24 cellular contexts compared by ENCODE assay signal in the genomic region with DNA sequence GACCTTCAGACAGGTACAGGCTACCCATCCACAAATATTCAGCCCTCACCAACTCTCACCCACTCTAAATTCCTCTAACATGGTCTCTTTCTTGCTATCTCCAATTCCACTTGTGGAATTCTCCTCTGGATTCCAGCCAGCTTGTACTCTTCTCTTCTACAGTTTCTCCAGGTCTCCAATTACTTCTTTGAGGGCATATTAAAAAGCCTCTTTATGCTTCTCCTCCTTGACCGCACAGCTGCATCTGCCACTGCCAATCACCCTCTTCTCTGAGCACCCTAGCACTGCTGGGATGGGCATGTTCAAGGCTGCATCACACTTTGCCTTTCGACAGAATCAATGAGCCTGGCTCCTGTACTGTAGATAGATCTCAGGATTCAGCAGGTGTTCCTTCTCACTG.
DNase-seq lines count a peak whose midpoint lies in the region; ATAC-seq and TF ChIP-seq lines count a peak whose summit lies in the region.
"Had no signal": no experiment of that assay in that cellular context is flagged by ENCODE, and none has a peak within 500 bp of the region (broad histone marks: within the 10 kb centered on the region; RNA-seq: fewer than 3 reads in every experiment).

No MANE protein-coding gene starts in this region.

- no peaks in the 10 kb centered on the region for H3F3A ChIP-seq in neural progenitor cell (ENCODE audit: low read depth)

- no peaks in the 10 kb centered on the region for H3K79me2 ChIP-seq in mammary epithelial cell (ENCODE audit: insufficient read depth, low read length)
- no peaks in the 10 kb centered on the region for H3K79me2 ChIP-seq in neural progenitor cell (ENCODE audit: low read depth)

- dilution Hi-C loops in mammary epithelial cell (cut with HindIII; ENCODE audit: low sequenced_read_pairs), result no loop called here

- no peak overlapping the region for H2AFZ ChIP-seq in mammary epithelial cell (ENCODE audit: low read depth, low read length)
- no peak overlapping the region for H2AFZ ChIP-seq in neural progenitor cell (replicated peaks)

- no peaks in the 10 kb centered on the region for H3K27me3 Mint-ChIP-seq in chondrocyte (ENCODE audit: low read depth)
- H3K27me3 Mint-ChIP-seq in neural progenitor cell (ENCODE audit: insufficient read depth, low read depth), result peaks cover 5% of the 10 kb centered on the region

- no peaks in the 10 kb centered on the region for H3K9me3 ChIP-seq in breast epithelium
- H3K9me3 ChIP-seq in mammary epithelial cell (replicated peaks; ENCODE audit: insufficient read depth, low read length), result no peaks in the 10 kb centered on the region
- no peaks in the 10 kb centered on the region for H3K9me3 ChIP-seq in neural progenitor cell (ENCODE audit: low read depth)
- no peaks in the 10 kb centered on the region for H3K9me3 ChIP-seq in upper lobe of right lung
- H3K9me3 ChIP-seq in spleen, result no peaks in the 10 kb centered on the region
- H3K9me3 ChIP-seq: BE2C, Caco-2 had no signal

- H4K20me1 ChIP-seq in mammary epithelial cell (ENCODE audit: insufficient read depth, low read length), result no peaks in the 10 kb centered on the region
- H4K20me1 ChIP-seq in neural progenitor cell (ENCODE audit: low read depth), result no peaks in the 10 kb centered on the region

- in situ Hi-C loops in mammary epithelial cell (cut with MboI; ENCODE audit: low sequenced_read_pairs in 2 of 2), result loop anchor here in 1 of 2 donors (25.0 kb wide), 1 partner anchor 215 kb away; no protein-coding TSS in a partner anchor

- WGBS in mammary epithelial cell (ENCODE audit: low coverage, missing lambda C conversion rate), result 33% methylated on average over 2 of the region's 2 CpGs
- 88 to 93% (median 92%) methylated on average over 2 of the region's 2 CpGs for WGBS in spleen, 5 donors

- ATAC-seq in upper lobe of right lung, result no peak
- ATAC-seq: activated T-cell treated with anti-CD3 and anti-CD28 coated beads, Interleukin-2, amount 50 U/mL, for 72 hours; K562 had no signal

- TF ChIP-seq POLR2A in breast epithelium (IDR thresholded peaks at IDR 0.05) (no peak), spleen (IDR thresholded peaks at IDR 0.05) (no peak)

- TF ChIP-seq CTCF in breast epithelium (IDR thresholded peaks at IDR 0.05) (no peak), mammary epithelial cell (conservative IDR thresholded peaks at IDR 0.05 in 1 of 2, IDR thresholded peaks at IDR 0.05 in 1 of 2; ENCODE audit: extremely low read depth in 1 of 2, insufficient read depth in 1 of 2, low read depth in 1 of 2, low read length in 2 of 2) (no peak), chondrocyte (IDR thresholded peaks at IDR 0.05) (no peak), neural progenitor cell (IDR thresholded peaks at IDR 0.05) (no peak), upper lobe of right lung (IDR thresholded peaks at IDR 0.05) (no peak), spleen (IDR thresholded peaks at IDR 0.05 in 8 of 11, conservative IDR thresholded peaks at IDR 0.05 in 3 of 11) (no peak)

- H3K36me3 ChIP-seq in breast epithelium (no peaks in the 10 kb centered on the region), mammary epithelial cell (ENCODE audit: insufficient read depth, low read length) (no peaks in the 10 kb centered on the region), neural progenitor cell (no peaks in the 10 kb centered on the region), upper lobe of right lung (no peaks in the 10 kb centered on the region), spleen (no peaks in the 10 kb centered on the region)
- H3K36me3 ChIP-seq: BE2C had no signal

- no peaks in the 10 kb centered on the region for H3K27me3 ChIP-seq in breast epithelium
- peaks cover 2% of the 10 kb centered on the region for H3K27me3 ChIP-seq in mammary epithelial cell (ENCODE audit: insufficient read depth, low read length)
- no peaks in the 10 kb centered on the region for H3K27me3 ChIP-seq in neural progenitor cell
- H3K27me3 ChIP-seq in upper lobe of right lung, result no peaks in the 10 kb centered on the region
- no peaks in the 10 kb centered on the region for H3K27me3 ChIP-seq in spleen (replicated peaks in 1 of 7)
- H3K27me3 ChIP-seq: BE2C had no signal

- peak overlapping the region; percentile 68 for H3K27ac Mint-ChIP-seq in chondrocyte (ENCODE audit: unreplicated experiment)
- H3K27ac Mint-ChIP-seq in neural progenitor cell, result peak overlapping the region; percentile 22
- H3K27ac Mint-ChIP-seq: activated naive CD4-positive, alpha-beta T cell treated with anti-CD3 and anti-CD28 coated beads, Interleukin-2, amount 50 U/mL, for 24 hours; activated T-cell treated with anti-CD3 and anti-CD28 coated beads, Interleukin-2, amount 50 U/mL, for 72 hours; type B pancreatic cell had no signal

- DNase-seq in breast epithelium (ENCODE audit: low spot score in 2 of 2) (no peak), mammary epithelial cell (no peak), chondrocyte (ENCODE audit: low spot score) (no peak), neural progenitor cell (ENCODE audit: low spot score) (no peak), upper lobe of right lung (no peak), spleen (no peak), NCI-H128 (lab: John Stamatoyannopoulos, UW; ENCODE audit: unreplicated experiment) (no peak), DMS 273 (lab: John Stamatoyannopoulos, UW; ENCODE audit: unreplicated experiment) (no peak)
- DNase-seq: activated CD4-positive, CD25-positive, alpha-beta regulatory T cell treated with anti-CD3 and anti-CD28 coated beads, Interleukin-2, amount 50 U/mL, for 72 hours; activated T-cell treated with anti-CD3 and anti-CD28 coated beads, Interleukin-2, amount 50 U/mL, for 72 hours; BE2C; Caco-2; cortex of kidney; EL; glutamatergic neuron; MV-4-11; NCI-H2029; NCI-H510A treated with DMSO at 0.1 percent for 48 hours; stimulated activated naive CD4-positive, alpha-beta T cell treated with Interleukin-2 at 50 U/mL for 16 hours; T-helper 9 cell had no signal

- H3K36me3 Mint-ChIP-seq in chondrocyte (ENCODE audit: low read depth) (peaks cover 2% of the 10 kb centered on the region), neural progenitor cell (peaks cover 3% of the 10 kb centered on the region)
- H3K36me3 Mint-ChIP-seq: type B pancreatic cell had no signal

- no TSS peak for BruUV-seq in mammary epithelial cell (replicated peaks; lab: Mats Ljungman, UMichigan)

- H3K9me3 Mint-ChIP-seq in chondrocyte (ENCODE audit: low read depth), result peaks cover 4% of the 10 kb centered on the region
- H3K9me3 Mint-ChIP-seq in neural progenitor cell, result peaks cover 6% of the 10 kb centered on the region
- H3K9me3 Mint-ChIP-seq: activated T-cell treated with anti-CD3 and anti-CD28 coated beads, Interleukin-2, amount 50 U/mL, for 72 hours; type B pancreatic cell had no signal

- H3K4me1 ChIP-seq in breast epithelium, result peaks cover 0 to 4% of the 10 kb centered on the region in 2 donors
- H3K4me1 ChIP-seq in mammary epithelial cell (ENCODE audit: insufficient read depth, low read length), result no peaks in the 10 kb centered on the region
- H3K4me1 ChIP-seq in neural progenitor cell, result no peaks in the 10 kb centered on the region
- peaks cover 8% of the 10 kb centered on the region for H3K4me1 ChIP-seq in upper lobe of right lung
- peaks cover 0 to 15% (median 1%) of the 10 kb centered on the region in 6 donors for H3K4me1 ChIP-seq in spleen
- H3K4me1 ChIP-seq: Caco-2 had no signal

- no peak overlapping the region for H3K4me3 ChIP-seq in breast epithelium
- no peak overlapping the region for H3K4me3 ChIP-seq in mammary epithelial cell (replicated peaks in 1 of 3; ENCODE audit: insufficient read depth in 1 of 3, low read depth in 2 of 3, low read length in 3 of 3)
- no peak overlapping the region for H3K4me3 ChIP-seq in neural progenitor cell
- no peak overlapping the region for H3K4me3 ChIP-seq in upper lobe of right lung
- H3K4me3 ChIP-seq in spleen, result no peak overlapping the region
- H3K4me3 ChIP-seq: K562, lung had no signal

- H3K4me3 Mint-ChIP-seq in chondrocyte (ENCODE audit: unreplicated experiment) (no peak overlapping the region), neural progenitor cell (no peak overlapping the region)
- H3K4me3 Mint-ChIP-seq: activated naive CD4-positive, alpha-beta T cell treated with anti-CD3 and anti-CD28 coated beads, Interleukin-2, amount 50 U/mL, for 24 hours; activated T-cell treated with anti-CD3 and anti-CD28 coated beads, Interleukin-2, amount 50 U/mL, for 72 hours; type B pancreatic cell had no signal

- intact Hi-C loops in breast epithelium (cut with DNase I; ENCODE audit: low total_unique reads), result no loop called here
- intact Hi-C loops in mammary epithelial cell (cut with micrococcal nuclease), result no loop called here
- intact Hi-C loops in upper lobe of right lung (cut with DNase I), result no loop called here
- intact Hi-C loops in spleen (cut with DNase I; ENCODE audit: low total_unique reads), result no loop called here

- H3K4me2 ChIP-seq in mammary epithelial cell (ENCODE audit: insufficient read depth, low read depth, low read length), result no peak overlapping the region
- no peak overlapping the region for H3K4me2 ChIP-seq in neural progenitor cell

- H3K27ac ChIP-seq in breast epithelium, result peak overlapping the region; percentile 76 to 89
- H3K27ac ChIP-seq in mammary epithelial cell (ENCODE audit: insufficient read depth, low read depth, low read length), result no peak overlapping the region
- no peak overlapping the region for H3K27ac ChIP-seq in neural progenitor cell
- peak overlapping the region; percentile 36 for H3K27ac ChIP-seq in upper lobe of right lung
- no peak overlapping the region for H3K27ac ChIP-seq in spleen

- no peak overlapping the region for H3K9ac ChIP-seq in mammary epithelial cell (ENCODE audit: insufficient read depth, low read length)
- no peak overlapping the region for H3K9ac ChIP-seq in neural progenitor cell

- peaks cover 42% of the 10 kb centered on the region for H3K4me1 Mint-ChIP-seq in chondrocyte (ENCODE audit: low read depth)
- peaks cover 18% of the 10 kb centered on the region for H3K4me1 Mint-ChIP-seq in neural progenitor cell
- H3K4me1 Mint-ChIP-seq: activated naive CD4-positive, alpha-beta T cell treated with anti-CD3 and anti-CD28 coated beads, Interleukin-2, amount 50 U/mL, for 24 hours had no signal

- CTCF ChIA-PET in mammary epithelial cell (lab: Charles Lee; ENCODE audit: low non-redundant PET), result no interaction called here

Comparison
In these comparisons a context has a peak if more than half of its experiments do, and no peak if none do; other contexts are left out.
1. H3K27ac ChIP-seq: peak in breast epithelium (2 of 2) and upper lobe of right lung (single experiment); none in mammary epithelial cell (single experiment), neural progenitor cell (single experiment) and spleen (0 of 8).